18 cellular contexts compared by ENCODE assay signal in the genomic region with DNA sequence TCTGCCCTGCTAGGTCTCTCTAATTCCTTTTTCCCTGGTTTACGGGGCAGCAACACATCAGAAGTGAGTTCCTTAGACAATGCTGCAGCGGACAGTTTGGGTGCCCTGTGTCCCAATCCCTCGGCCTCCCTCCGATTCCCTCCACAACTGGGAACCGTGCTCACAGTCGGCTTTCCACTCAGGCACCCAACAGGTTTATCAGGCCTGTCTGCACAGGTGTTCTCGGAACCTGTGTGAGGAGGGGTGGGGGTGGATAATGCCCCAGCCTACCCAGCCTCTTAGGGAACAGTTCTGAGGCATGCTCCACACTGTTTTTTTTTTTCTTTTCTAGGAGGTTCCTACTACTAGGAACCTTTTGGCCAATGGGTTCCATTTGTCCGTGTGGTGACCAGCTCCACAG.
DNase-seq lines count a peak whose midpoint lies in the region; ATAC-seq and TF ChIP-seq lines count a peak whose summit lies in the region.
"Had no signal": no experiment of that assay in that cellular context is flagged by ENCODE, and none has a peak within 500 bp of the region (broad histone marks: within the 10 kb centered on the region; RNA-seq: fewer than 3 reads in every experiment).

No MANE protein-coding gene starts in this region.

- intact Hi-C loops in MCF 10A (cut with micrococcal nuclease) (loop anchor here (1.0 to 10.0 kb wide), 7 partner anchors 49 to 873 kb away; a partner anchor contains a TSS), breast epithelium (cut with DNase I; ENCODE audit: low total_unique reads) (loop anchor here (1.0 kb wide), 1 partner anchor 12 kb away; no protein-coding TSS in a partner anchor), prostate gland (cut with DNase I) (loop anchor here (5.0 to 10.0 kb wide), 2 partner anchors 877 to 1485 kb away; a partner anchor contains a TSS)

- TF ChIP-seq CTCF in MCF 10A (IDR thresholded peaks at IDR 0.05; ENCODE audit: unreplicated experiment): no peak
- TF ChIP-seq CTCF in breast epithelium (IDR thresholded peaks at IDR 0.05): no peak
- no peak for TF ChIP-seq CTCF in prostate gland (IDR thresholded peaks at IDR 0.05)

- H3K27me3 Mint-ChIP-seq in MCF 10A (ENCODE audit: insufficient read depth, unreplicated experiment): no peaks in the 10 kb centered on the region

- H3K4me3 ChIP-seq in breast epithelium (no peak overlapping the region), prostate gland (no peak overlapping the region)
- H3K4me3 ChIP-seq: A549, GM12878, GM23248, HAP-1 had no signal

- no TSS peak for BruUV-seq in MCF 10A (replicated peaks; lab: Mats Ljungman, UMichigan)

- peaks cover 6% of the 10 kb centered on the region for H3K9me3 Mint-ChIP-seq in MCF 10A (ENCODE audit: unreplicated experiment)

- POLR2A ChIA-PET in MCF 10A (lab: Yijun Ruan, JAX): interaction anchor here (0.8 to 2.1 kb wide), 6 partner anchors 13 to 872 kb away, joined by 3 to 11 read pairs (median 4); a partner anchor contains a TSS

- 80% methylated on average over 8 of the region's 8 CpGs for WGBS in prostate gland

- peak overlapping the region; percentile 57 for H3K27ac Mint-ChIP-seq in MCF 10A (ENCODE audit: low read depth, unreplicated experiment)

- TF ChIP-seq POLR2A in breast epithelium (IDR thresholded peaks at IDR 0.05) (no peak), prostate gland (IDR thresholded peaks at IDR 0.05) (no peak)

- H3K27ac ChIP-seq in breast epithelium (no peak overlapping the region), prostate gland (no peak overlapping the region)
- H3K27ac ChIP-seq: 22Rv1, GM23248 had no signal

- peak; percentile 82 for ATAC-seq in esophagus mucosa
- no peak for ATAC-seq in HG02759 (IDR thresholded peaks at IDR 0.05; ENCODE audit: unreplicated experiment)

- H3K36me3 ChIP-seq in breast epithelium: no peaks in the 10 kb centered on the region
- H3K36me3 ChIP-seq in prostate gland: no peaks in the 10 kb centered on the region
- H3K36me3 ChIP-seq: HAP-1 had no signal

- no peaks in the 10 kb centered on the region for H3K27me3 ChIP-seq in breast epithelium
- no peaks in the 10 kb centered on the region for H3K27me3 ChIP-seq in prostate gland (replicated peaks; ENCODE audit: insufficient read depth)

- no peaks in the 10 kb centered on the region for H3K36me3 Mint-ChIP-seq in MCF 10A (ENCODE audit: insufficient read depth, unreplicated experiment)

- H3K9me3 ChIP-seq in breast epithelium (peaks cover 13 to 15% of the 10 kb centered on the region in 2 donors), prostate gland (no peaks in the 10 kb centered on the region)
- H3K9me3 ChIP-seq: A549, HAP-1 had no signal

- no peaks in the 10 kb centered on the region for H3K4me1 ChIP-seq in breast epithelium
- H3K4me1 ChIP-seq in prostate gland (replicated peaks): peaks cover 5% of the 10 kb centered on the region
- H3K4me1 ChIP-seq: HAP-1 had no signal

- H3K4me1 Mint-ChIP-seq in MCF 10A (ENCODE audit: insufficient read depth, unreplicated experiment): no peaks in the 10 kb centered on the region

- H3K4me3 Mint-ChIP-seq in MCF 10A (ENCODE audit: unreplicated experiment): no peak overlapping the region

- CTCF ChIA-PET in MCF 10A (lab: Yijun Ruan, JAX): interaction anchor here (0.6 to 3.7 kb wide), 36 partner anchors 9 to 1567 kb away, joined by 3 to 60 read pairs (median 5); a partner anchor contains a TSS

- DNase-seq in MCF 10A (ENCODE audit: unreplicated experiment): no peak
- DNase-seq in breast epithelium (ENCODE audit: low spot score in 2 of 2): no peak
- DNase-seq in prostate gland (ENCODE audit: low spot score): peak; percentile 24
- DNase-seq in activated CD4-positive, CD25-positive, alpha-beta regulatory T cell (lab: John Stamatoyannopoulos, UW): no peak
- DNase-seq in iPS-NIHi11 (ENCODE audit: low spot score): no peak
- DNase-seq: CD8-positive, alpha-beta memory T cell; COR-L47; DMS 273 treated with DMSO at 0.1 percent for 48 hours; DMS53; DND-41; EL; GM23248 had no signal
